ENCODE assay signal across 15 cellular contexts in the genomic region with DNA sequence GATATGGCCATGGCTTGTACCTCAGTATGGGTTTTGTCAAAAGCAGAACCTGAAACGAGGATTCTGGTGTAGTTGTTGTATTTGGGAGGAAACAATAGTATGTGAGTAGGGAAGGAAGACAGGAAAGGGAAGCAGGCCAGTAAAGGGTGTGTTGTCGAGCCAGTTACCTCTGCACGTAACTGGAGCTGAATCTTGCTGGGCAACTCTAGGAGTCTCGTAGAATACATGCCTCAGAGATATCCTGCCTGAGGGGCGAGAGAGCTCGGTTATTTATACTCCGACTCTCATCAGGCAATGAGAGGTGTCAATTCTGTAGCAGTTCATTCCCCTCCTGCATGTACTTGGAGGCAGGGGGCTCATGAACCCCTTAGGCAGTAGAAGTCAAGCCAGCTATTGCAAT. TPM values are rescaled to one million over a fixed set of nuclear protein-coding genes. Genes with fewer than 3 reads are reported as not detected.
"Had no signal": no experiment of that assay in that cellular context is flagged by ENCODE, and none has a peak within 500 bp of the region (broad histone marks: within the 10 kb centered on the region; RNA-seq: fewer than 3 reads in every experiment).

No MANE protein-coding gene starts in this region.

- H3K9me3 Mint-ChIP-seq: activated B cell treated with CpG ODN at 0.5 μM for 24 hours; activated CD4-positive, alpha-beta T cell treated with anti-CD3 and anti-CD28 coated beads, Interleukin-2, amount 10 ng/mL, durations not matched to agents 24 days and 14 days; activated naive CD4-positive, alpha-beta T cell treated with anti-CD3 and anti-CD28 coated beads, Interleukin-2, amount 50 U/mL, for 72 hours; natural killer cell; stimulated activated naive CD8-positive, alpha-beta T cell treated with anti-CD3 and anti-CD28 coated beads, Interleukin-15, Interleukin-2, amounts not matched to agents 100 ng/mL and 50 ng/mL, for 24 hours had no signal

- DNase-seq: activated B cell treated with CpG ODN at 0.5 μM for 24 hours; activated CD4-positive, alpha-beta T cell treated with anti-CD3 and anti-CD28 coated beads, Interleukin-2, amount 10 ng/mL, durations not matched to agents 24 days and 14 days; activated CD8-positive, alpha-beta memory T cell treated with anti-CD3 and anti-CD28 coated beads, Interleukin-2, amount 50 U/mL, for 4 hours; activated CD8-positive, alpha-beta T cell treated with anti-CD3 and anti-CD28 coated beads, Interleukin-2, amount 10 ng/mL, durations not matched to agents 7 days and 5 days; activated gamma-delta T cell; activated T-cell treated with anti-CD3 and anti-CD28 coated beads, Interleukin-2, amount 50 U/mL, for 48 hours; mesenchymal stem cell; natural killer cell; nucleus accumbens; posterior cingulate gyrus; right cardiac atrium; T-helper 17 cell had no signal

- H3K4me3 Mint-ChIP-seq: activated B cell treated with CpG ODN at 0.5 μM for 24 hours; activated CD4-positive, alpha-beta T cell treated with anti-CD3 and anti-CD28 coated beads, Interleukin-2, amount 10 ng/mL, durations not matched to agents 24 days and 14 days; activated CD8-positive, alpha-beta T cell treated with anti-CD3 and anti-CD28 coated beads, Interleukin-2, amount 10 ng/mL, durations not matched to agents 7 days and 5 days; natural killer cell; stimulated activated naive CD8-positive, alpha-beta T cell treated with anti-CD3 and anti-CD28 coated beads, Interleukin-15, Interleukin-2, amounts not matched to agents 100 ng/mL and 50 ng/mL, for 24 hours; T-helper 17 cell had no signal

- H3K27me3 Mint-ChIP-seq: activated B cell treated with CpG ODN at 0.5 μM for 24 hours; activated CD4-positive, alpha-beta T cell treated with anti-CD3 and anti-CD28 coated beads, Interleukin-2, amount 10 ng/mL, durations not matched to agents 24 days and 14 days; stimulated activated naive CD8-positive, alpha-beta T cell treated with anti-CD3 and anti-CD28 coated beads, Interleukin-15, Interleukin-2, amounts not matched to agents 100 ng/mL and 50 ng/mL, for 24 hours; T-helper 17 cell had no signal

- H3K4me2 ChIP-seq: smooth muscle cell had no signal

- H3K27ac Mint-ChIP-seq: activated B cell treated with CpG ODN at 0.5 μM for 24 hours; activated CD4-positive, alpha-beta T cell treated with anti-CD3 and anti-CD28 coated beads, Interleukin-2, amount 10 ng/mL, durations not matched to agents 24 days and 14 days; activated CD8-positive, alpha-beta T cell treated with anti-CD3 and anti-CD28 coated beads, Interleukin-2, amount 10 ng/mL, durations not matched to agents 7 days and 5 days; activated naive CD4-positive, alpha-beta T cell treated with anti-CD3 and anti-CD28 coated beads, Interleukin-2, amount 50 U/mL, for 72 hours; natural killer cell; stimulated activated naive CD8-positive, alpha-beta T cell treated with anti-CD3 and anti-CD28 coated beads, Interleukin-15, Interleukin-2, amounts not matched to agents 100 ng/mL and 50 ng/mL, for 24 hours; T-helper 17 cell had no signal

- H3K4me3 ChIP-seq: smooth muscle cell had no signal

- H3K4me1 Mint-ChIP-seq: activated B cell treated with CpG ODN at 0.5 μM for 24 hours; activated CD4-positive, alpha-beta T cell treated with anti-CD3 and anti-CD28 coated beads, Interleukin-2, amount 10 ng/mL, durations not matched to agents 24 days and 14 days; T-helper 17 cell had no signal

- ATAC-seq: activated CD8-positive, alpha-beta T cell treated with anti-CD3 and anti-CD28 coated beads, Interleukin-2, amount 10 ng/mL, durations not matched to agents 7 days and 5 days; activated naive CD4-positive, alpha-beta T cell treated with anti-CD3 and anti-CD28 coated beads, Interleukin-2, amount 50 U/mL, for 72 hours; natural killer cell; right cardiac atrium; T-helper 17 cell had no signal

- H3K36me3 Mint-ChIP-seq: activated naive CD4-positive, alpha-beta T cell treated with anti-CD3 and anti-CD28 coated beads, Interleukin-2, amount 50 U/mL, for 72 hours; natural killer cell had no signal

RNA-seq across cellular contexts. Expression of a gene that starts 45.9 kb away (rescaled TPM):
- total RNA-seq: T-helper 17 cell had no signal
